Comparison of ENCODE assay signal across 8 cellular contexts in genomic region chr9:83622433-83622813, GRCh38. TPM values are rescaled to one million over a fixed set of nuclear protein-coding genes. Genes with fewer than 3 reads are reported as not detected.
DNase-seq lines count a peak whose midpoint lies in the region; ATAC-seq, FAIRE-seq and TF ChIP-seq lines count a peak whose summit lies in the region.

No MANE protein-coding gene starts in this region.

- H3K4me1 ChIP-seq in left ventricle myocardium inferior = peaks cover 20% of the 10 kb centered on the region
- H3K4me1 ChIP-seq in gastroesophageal sphincter = peaks cover 0 to 22% (median 0%) of the 10 kb centered on the region in 3 donors
- peaks cover 5 to 7% of the 10 kb centered on the region in 2 donors for H3K4me1 ChIP-seq in small intestine (ENCODE audit: control insufficient read depth in 2 of 2, insufficient read depth in 1 of 2, low read depth in 1 of 2, low read length in 1 of 2)

- TF ChIP-seq CTCF in left ventricle myocardium inferior (IDR thresholded peaks at IDR 0.05; ENCODE audit: borderline replicate concordance) (no peak), gastroesophageal sphincter (IDR thresholded peaks at IDR 0.05) (no peak)

- no peak for FAIRE-seq in small intestine (lab: Jason Lieb, UNC)

- no peaks in the 10 kb centered on the region for H3K9me3 Mint-ChIP-seq in T-cell

- TF ChIP-seq EP300 in gastroesophageal sphincter (IDR thresholded peaks at IDR 0.05) = no peak

- CTCF ChIA-PET in T-cell (lab: Charles Lee) = no interaction called here

- H3K4me3 Mint-ChIP-seq in T-cell = peak overlapping the region; percentile 89 to 95 (median 91)

- POLR2A ChIA-PET in T-cell (lab: Charles Lee) = interaction anchor here in 1 of 2 donors (1.8 kb wide), 1 partner anchor 86 kb away, joined by 5 read pairs; the partner anchor contains the start of gene UBQLN1

- H3K4me3 ChIP-seq in left ventricle myocardium inferior = peak overlapping the region; percentile 81
- peak overlapping the region; percentile 92 to 96 for H3K4me3 ChIP-seq in gastroesophageal sphincter
- H3K4me3 ChIP-seq in small intestine (ENCODE audit: low read depth in 1 of 2, low read length in 2 of 2) = peak overlapping the region; percentile 59 to 86

- H3K36me3 Mint-ChIP-seq in T-cell = no peaks in the 10 kb centered on the region

- no peak for TF ChIP-seq POLR2A in gastroesophageal sphincter (IDR thresholded peaks at IDR 0.05)

- H3K27me3 ChIP-seq in left ventricle myocardium inferior (ENCODE audit: low read depth) = no peaks in the 10 kb centered on the region
- no peaks in the 10 kb centered on the region for H3K27me3 ChIP-seq in gastroesophageal sphincter
- no peaks in the 10 kb centered on the region for H3K27me3 ChIP-seq in small intestine (ENCODE audit: control insufficient read depth in 2 of 2, insufficient read depth in 2 of 2, low read length in 2 of 2)

- ATAC-seq in left cardiac atrium = no peak
- ATAC-seq in T-cell (replicated peaks in 1 of 4) = no peak
- ATAC-seq in gastroesophageal sphincter = no peak

- H3K9me3 ChIP-seq in left ventricle myocardium inferior (replicated peaks) (no peaks in the 10 kb centered on the region), gastroesophageal sphincter (no peaks in the 10 kb centered on the region), small intestine (ENCODE audit: control insufficient read depth, low read depth) (no peaks in the 10 kb centered on the region)

- peaks cover 8% of the 10 kb centered on the region for H3K36me3 ChIP-seq in left ventricle myocardium inferior
- peaks cover 0 to 14% of the 10 kb centered on the region in 2 donors for H3K36me3 ChIP-seq in gastroesophageal sphincter
- peaks cover 0 to 2% of the 10 kb centered on the region in 2 donors for H3K36me3 ChIP-seq in small intestine (ENCODE audit: control insufficient read depth in 2 of 2, insufficient read depth in 2 of 2, low read length in 2 of 2)

- H3K27ac Mint-ChIP-seq in T-cell = peak overlapping the region; percentile 96

- intact Hi-C loops in left ventricle myocardium inferior (cut with micrococcal nuclease) = no loop called here
- intact Hi-C loops in left cardiac atrium (cut with DNase I) = loop anchor here (5.0 to 10.0 kb wide), 2 partner anchors 292 to 295 kb away; no protein-coding TSS in a partner anchor

- DNase-seq in left ventricle myocardium inferior (no peak), left cardiac atrium (no peak), T-cell (no peak), small intestine (no peak), NCI-H774 (lab: John Stamatoyannopoulos, UW) (no peak)
- DNase-seq in activated CD4-positive, CD25-positive, alpha-beta regulatory T cell treated with anti-CD3 and anti-CD28 coated beads, Interleukin-2, amount 50 U/mL, for 72 hours = no peak
- no peak for DNase-seq in stimulated activated naive CD4-positive, alpha-beta T cell treated with Interleukin-2 at 50 U/mL for 16 hours (lab: John Stamatoyannopoulos, UW)

- H3K27me3 Mint-ChIP-seq in T-cell = no peaks in the 10 kb centered on the region

- peaks cover 31 to 39% (median 39%) of the 10 kb centered on the region in 3 donors for H3K4me1 Mint-ChIP-seq in T-cell

- WGBS in gastroesophageal sphincter (ENCODE audit: low coverage in 1 of 2), 2 donors = 13 to 38% methylated on average over 9 to 10 of the region's 10 CpGs
- 25 to 27% (median 27%) methylated on average over 10 of the region's 10 CpGs for WGBS in small intestine, 3 donors

- H3K27ac ChIP-seq in left ventricle myocardium inferior (replicated peaks) = peak overlapping the region; percentile 89
- H3K27ac ChIP-seq in gastroesophageal sphincter = peak overlapping the region; percentile 72 to 93 (median 79)
- H3K27ac ChIP-seq in small intestine (ENCODE audit: low read depth in 1 of 2, low read length in 1 of 2) = peak overlapping the region; percentile 94 to 95

RNA-seq across cellular contexts. Expression of gene IDNK, which starts 0.5 kb away (rescaled TPM):
- 3.5 TPM for total RNA-seq in left ventricle myocardium inferior
- 1 to 10 TPM; 3.4 to 3.5 TPM for total RNA-seq in left cardiac atrium
- total RNA-seq in T-cell = 10 to 100 TPM in 2 of 5 donors, 1 to 10 TPM in 3; 7.0 to 13.5 (median 9.2) TPM
- total RNA-seq in gastroesophageal sphincter = 10 to 100 TPM in 2 of 4 donors, 1 to 10 TPM in 2; 4.5 to 16.8 (median 8.0) TPM
- 10 to 100 TPM; 20.2 to 73.4 (median 41.3) TPM for polyA plus RNA-seq in small intestine
